ENCODE assay signal across 8 cellular contexts in the genomic region with DNA sequence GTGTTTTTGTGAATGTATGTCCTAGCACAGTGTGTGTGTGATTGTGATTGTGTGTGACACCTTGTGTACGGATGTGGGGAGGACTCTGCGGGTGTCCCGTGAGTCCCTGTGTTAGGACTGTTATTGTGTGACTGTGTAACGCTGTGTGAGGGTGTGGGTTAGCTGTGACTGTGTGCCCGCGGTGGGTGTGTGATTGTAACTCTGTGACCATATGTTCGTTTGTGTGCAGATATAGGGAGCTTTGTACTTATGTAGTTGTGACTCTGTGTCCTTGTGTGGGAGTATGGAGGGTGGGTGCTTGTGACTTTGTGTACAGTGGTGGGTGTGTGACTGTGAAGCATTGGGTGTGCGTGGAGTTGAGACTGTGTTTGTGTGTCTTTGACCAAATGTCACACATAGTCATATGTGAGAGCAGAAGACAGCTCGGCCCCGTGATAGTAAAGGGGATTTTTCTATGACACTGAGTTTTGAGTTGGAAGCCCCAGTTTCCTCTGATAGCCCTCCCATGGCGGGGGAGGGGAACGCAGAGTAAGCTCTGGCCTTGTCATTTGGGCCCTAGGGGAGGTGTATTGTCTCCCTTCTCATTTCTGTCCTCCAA. TPM values are rescaled to one million over a fixed set of nuclear protein-coding genes. Genes with fewer than 3 reads are reported as not detected.
DNase-seq lines count a peak whose midpoint lies in the region; ATAC-seq and TF ChIP-seq lines count a peak whose summit lies in the region.

No MANE protein-coding gene starts in this region.

- DNase-seq in GM10248 (ENCODE audit: extremely low spot score) (peak; percentile 36), mammary epithelial cell (peak; percentile 35), lung (ENCODE audit: low spot score) (no peak), UCSD-AML1 (lab: John Stamatoyannopoulos, UW; ENCODE audit: unreplicated experiment) (no peak)
- peak; percentile 9 to 68 for DNase-seq in stimulated activated effector memory CD8-positive, alpha-beta T cell treated with anti-CD3 and anti-CD28 coated beads, Interleukin-12 subunit alpha, Interleukin-12 subunit beta, amount 100 ng/mL, for 72 hours (ENCODE audit: low spot score in 2 of 2)

- H3K4me3 ChIP-seq in OCI-LY1 (ENCODE audit: low read depth, low read length, poor library complexity, severe bottlenecking) (peak overlapping the region; percentile 81), mammary epithelial cell (replicated peaks in 1 of 3; ENCODE audit: insufficient read depth in 1 of 3, low read depth in 2 of 3, low read length in 3 of 3) (peak overlapping the region; percentile 47 to 99 (median 86)), lung (peak overlapping the region; percentile 71)

- H3K27ac Mint-ChIP-seq in stimulated activated effector memory CD8-positive, alpha-beta T cell treated with anti-CD3 and anti-CD28 coated beads, Interleukin-12 subunit alpha, Interleukin-12 subunit beta, amount 100 ng/mL, for 72 hours: peak overlapping the region; percentile 99

- CTCF ChIA-PET in GM10248 (lab: Yijun Ruan, JAX) (interaction anchor here (0.8 to 1.6 kb wide), 5 partner anchors 12 to 388 kb away, joined by 3 read pairs; a partner anchor contains a TSS), mammary epithelial cell (lab: Charles Lee; ENCODE audit: low non-redundant PET) (no interaction called here)

- in situ Hi-C loops in mammary epithelial cell (cut with MboI; ENCODE audit: low sequenced_read_pairs in 2 of 2): no loop called here

- peaks cover 6% of the 10 kb centered on the region for H3K9me3 Mint-ChIP-seq in stimulated activated effector memory CD8-positive, alpha-beta T cell treated with anti-CD3 and anti-CD28 coated beads, Interleukin-12 subunit alpha, Interleukin-12 subunit beta, amount 100 ng/mL, for 72 hours

- H3K4me3 Mint-ChIP-seq in stimulated activated effector memory CD8-positive, alpha-beta T cell treated with anti-CD3 and anti-CD28 coated beads, Interleukin-12 subunit alpha, Interleukin-12 subunit beta, amount 100 ng/mL, for 72 hours: peak overlapping the region; percentile 98

- H2AFZ ChIP-seq in OCI-LY1 (ENCODE audit: low read length) (no peak overlapping the region), mammary epithelial cell (ENCODE audit: low read depth, low read length) (peak overlapping the region; percentile 97)

- H4K20me1 ChIP-seq in OCI-LY1 (ENCODE audit: insufficient read depth, low read length): no peaks in the 10 kb centered on the region
- H4K20me1 ChIP-seq in mammary epithelial cell (ENCODE audit: insufficient read depth, low read length): no peaks in the 10 kb centered on the region

- H3F3A ChIP-seq in OCI-LY1 (ENCODE audit: insufficient read depth, low read length): no peaks in the 10 kb centered on the region

- POLR2A ChIA-PET in GM10248 (lab: Yijun Ruan, JAX): interaction anchor here (0.6 to 1.6 kb wide), 5 partner anchors 40 to 309 kb away, joined by 3 to 7 read pairs (median 3); a partner anchor contains a TSS

- peaks cover 35% of the 10 kb centered on the region for H3K36me3 Mint-ChIP-seq in stimulated activated effector memory CD8-positive, alpha-beta T cell treated with anti-CD3 and anti-CD28 coated beads, Interleukin-12 subunit alpha, Interleukin-12 subunit beta, amount 100 ng/mL, for 72 hours

- peaks cover 21% of the 10 kb centered on the region for H3K4me1 ChIP-seq in OCI-LY1 (ENCODE audit: insufficient read depth, low read length, severe bottlenecking)
- peaks cover 5% of the 10 kb centered on the region for H3K4me1 ChIP-seq in mammary epithelial cell (ENCODE audit: insufficient read depth, low read length)
- peaks cover 0 to 4% of the 10 kb centered on the region in 2 donors for H3K4me1 ChIP-seq in lung (ENCODE audit: control insufficient read depth in 2 of 2, insufficient read depth in 2 of 2, low read length in 2 of 2)

- peak overlapping the region; percentile 87 for H3K4me2 ChIP-seq in OCI-LY1 (ENCODE audit: low read length)
- H3K4me2 ChIP-seq in mammary epithelial cell (ENCODE audit: insufficient read depth, low read depth, low read length): peak overlapping the region; percentile 78

- ATAC-seq in GM21723 (IDR thresholded peaks at IDR 0.05; ENCODE audit: unreplicated experiment): peak; percentile 23
- ATAC-seq in lung (ENCODE audit: insufficient read depth, low FRiP score): no peak
- ATAC-seq in stimulated activated effector memory CD8-positive, alpha-beta T cell treated with anti-CD3 and anti-CD28 coated beads, Interleukin-12 subunit alpha, Interleukin-12 subunit beta, amount 100 ng/mL, for 72 hours: peak; percentile 53
- ATAC-seq in HG03460 (IDR thresholded peaks at IDR 0.05; ENCODE audit: unreplicated experiment): no peak

- H3K9me3 ChIP-seq in OCI-LY1 (ENCODE audit: low read length) (peaks cover 11% of the 10 kb centered on the region), mammary epithelial cell (replicated peaks; ENCODE audit: insufficient read depth, low read length) (peaks cover 3% of the 10 kb centered on the region), lung (ENCODE audit: control insufficient read depth in 2 of 2, insufficient read depth in 1 of 2, low read length in 1 of 2) (peaks cover 0 to 15% of the 10 kb centered on the region in 2 donors)

- dilution Hi-C loops in mammary epithelial cell (cut with HindIII; ENCODE audit: low sequenced_read_pairs): no loop called here

- peak overlapping the region; percentile 28 for H3K27ac ChIP-seq in OCI-LY1 (ENCODE audit: low read depth, low read length, poor library complexity, severe bottlenecking)
- peak overlapping the region; percentile 88 for H3K27ac ChIP-seq in mammary epithelial cell (ENCODE audit: insufficient read depth, low read depth, low read length)
- peak overlapping the region; percentile 93 to 95 for H3K27ac ChIP-seq in lung (ENCODE audit: low read depth in 1 of 2, low read length in 1 of 2)

- intact Hi-C loops in mammary epithelial cell (cut with micrococcal nuclease): loop anchor here (1.0 to 10.0 kb wide), 5 partner anchors 40 to 686 kb away; a partner anchor contains a TSS

- WGBS in mammary epithelial cell (ENCODE audit: low coverage, missing lambda C conversion rate): 0% methylated on average over 8 of the region's 12 CpGs
- 14 to 19% methylated on average over 12 of the region's 12 CpGs for WGBS in lung, 2 donors

- peaks cover 39% of the 10 kb centered on the region for H3K36me3 ChIP-seq in OCI-LY1 (ENCODE audit: insufficient read depth, low read length)
- no peaks in the 10 kb centered on the region for H3K36me3 ChIP-seq in mammary epithelial cell (ENCODE audit: insufficient read depth, low read length)
- H3K36me3 ChIP-seq in lung (ENCODE audit: control insufficient read depth in 2 of 2, insufficient read depth in 2 of 2, low read length in 2 of 2): peaks cover 1 to 3% of the 10 kb centered on the region in 2 donors

- no TSS peak for BruUV-seq in mammary epithelial cell (replicated peaks; lab: Mats Ljungman, UMichigan)

- H3K4me1 Mint-ChIP-seq in stimulated activated effector memory CD8-positive, alpha-beta T cell treated with anti-CD3 and anti-CD28 coated beads, Interleukin-12 subunit alpha, Interleukin-12 subunit beta, amount 100 ng/mL, for 72 hours: peaks cover 24% of the 10 kb centered on the region

- TF ChIP-seq CTCF in GM10248 (IDR thresholded peaks at IDR 0.05; ENCODE audit: control extremely low read depth, extremely low read depth, low read depth, missing control alignments) (no peak), OCI-LY1 (IDR thresholded peaks at IDR 0.05; ENCODE audit: low read length) (no peak), mammary epithelial cell (conservative IDR thresholded peaks at IDR 0.05 in 1 of 2, IDR thresholded peaks at IDR 0.05 in 1 of 2; ENCODE audit: extremely low read depth in 1 of 2, insufficient read depth in 1 of 2, low read depth in 1 of 2, low read length in 2 of 2) (no peak), lung (IDR thresholded peaks at IDR 0.05; ENCODE audit: control extremely low read depth, extremely low read depth) (no peak)

- no peaks in the 10 kb centered on the region for H3K9me2 ChIP-seq in OCI-LY1 (ENCODE audit: low read depth, low read length)

- H3K27me3 ChIP-seq in OCI-LY1 (ENCODE audit: insufficient read depth, low read length) (no peaks in the 10 kb centered on the region), mammary epithelial cell (ENCODE audit: insufficient read depth, low read length) (no peaks in the 10 kb centered on the region), lung (ENCODE audit: control insufficient read depth, insufficient read depth) (no peaks in the 10 kb centered on the region)

- H3K9ac ChIP-seq in OCI-LY1 (ENCODE audit: low read length) (peak overlapping the region; percentile 80), mammary epithelial cell (ENCODE audit: insufficient read depth, low read length) (peak overlapping the region; percentile 70)

- peaks cover 17% of the 10 kb centered on the region for H3K79me2 ChIP-seq in OCI-LY1 (ENCODE audit: insufficient read depth, low read length)
- H3K79me2 ChIP-seq in mammary epithelial cell (ENCODE audit: insufficient read depth, low read length): peaks cover 46% of the 10 kb centered on the region

RNA-seq across cellular contexts. Expression of a gene that starts 0.9 kb away (rescaled TPM):
- total RNA-seq in mammary epithelial cell: 10 to 100 TPM; 11.8 to 21.0 TPM
- 3.8 TPM for polyA plus RNA-seq in mammary epithelial cell
- polyA minus RNA-seq in mammary epithelial cell: 2.3 TPM
- total RNA-seq in lung: 10 to 100 TPM in 1 of 2 donors, 1 to 10 TPM in 1; 9.6 to 28.3 TPM
- polyA plus RNA-seq in lung: 1 to 10 TPM; 3.0 to 3.1 TPM

RNA-seq across cellular contexts. Expression of a gene that starts 39.7 kb away (rescaled TPM):
- 1 to 10 TPM; 6.0 to 7.2 TPM for total RNA-seq in mammary epithelial cell
- 2.0 TPM for polyA plus RNA-seq in mammary epithelial cell
- 6.5 TPM for polyA minus RNA-seq in mammary epithelial cell
- total RNA-seq in lung: 10 to 100 TPM; 10.5 to 21.9 TPM
- 1 to 10 TPM; 2.3 to 6.3 TPM for polyA plus RNA-seq in lung

RNA-seq across cellular contexts. Expression of a gene that starts 44.1 kb away (rescaled TPM):
- total RNA-seq in mammary epithelial cell (10 to 100 TPM; 10.0 to 12.4 TPM), lung (10 to 100 TPM in 1 of 2 donors, 1 to 10 TPM in 1; 7.1 to 26.4 TPM)
- polyA plus RNA-seq in mammary epithelial cell (2.2 TPM), lung (1 to 10 TPM; 2.5 to 6.1 TPM)
- polyA minus RNA-seq in mammary epithelial cell: 2.3 TPM

Comparison
In these comparisons a context has a peak if more than half of its experiments do, and no peak if none do; other contexts are left out.
1. DNase-seq: peak in GM10248 (single experiment), mammary epithelial cell (single experiment) and stimulated activated effector memory CD8-positive, alpha-beta T cell treated with anti-CD3 and anti-CD28 coated beads, Interleukin-12 subunit alpha, Interleukin-12 subunit beta, amount 100 ng/mL, for 72 hours (2 of 2); none in lung (single experiment) and UCSD-AML1 (single experiment).
2. ATAC-seq: peak in GM21723 (single experiment) and stimulated activated effector memory CD8-positive, alpha-beta T cell treated with anti-CD3 and anti-CD28 coated beads, Interleukin-12 subunit alpha, Interleukin-12 subunit beta, amount 100 ng/mL, for 72 hours (single experiment); none in lung (single experiment) and HG03460 (single experiment).
3. H3K27ac ChIP-seq: peak in every context shown above with its lines; median percentile 94 in lung; 88 in mammary epithelial cell; 28 in OCI-LY1.
4. Peak in every context shown above with its lines, with median percentiles within 50 percentile points of each other: H3K4me3 ChIP-seq.